ENCODE assay signal across 12 cellular contexts in the genomic region with DNA sequence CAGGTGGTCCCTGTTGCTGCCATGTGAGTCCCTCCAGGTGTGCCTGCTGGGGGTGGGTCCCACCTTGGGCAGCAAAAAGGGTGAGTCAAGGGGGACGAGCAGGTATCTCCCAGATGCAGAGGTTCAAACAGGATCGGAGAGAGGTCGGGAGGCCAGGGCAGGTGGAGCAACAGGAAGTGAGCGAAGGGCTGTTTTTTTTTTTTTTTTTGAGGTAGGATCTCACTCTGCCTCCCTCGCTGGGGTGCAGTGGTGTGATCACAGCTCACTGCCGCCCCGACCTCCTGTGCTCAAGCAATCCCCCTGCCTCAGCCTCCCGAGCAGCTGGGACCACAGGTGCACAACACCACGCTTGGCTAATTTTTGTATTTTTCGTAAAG. TPM values are rescaled to one million over a fixed set of nuclear protein-coding genes. Genes with fewer than 3 reads are reported as not detected.
DNase-seq lines count a peak whose midpoint lies in the region; ATAC-seq, FAIRE-seq and TF ChIP-seq lines count a peak whose summit lies in the region.
"Had no signal": no experiment of that assay in that cellular context is flagged by ENCODE, and none has a peak within 500 bp of the region (broad histone marks: within the 10 kb centered on the region; RNA-seq: fewer than 3 reads in every experiment).

No MANE protein-coding gene starts in this region.

- peaks cover 16% of the 10 kb centered on the region for H3K4me1 ChIP-seq in endothelial cell of umbilical vein (ENCODE audit: control insufficient read depth, extremely low read depth, insufficient read depth, low read length)
- H3K4me1 ChIP-seq: uterus had no signal

- BruUV-seq in endothelial cell of umbilical vein (replicated peaks; lab: Mats Ljungman, UMichigan): no TSS peak

- DNase-seq in activated T-cell treated with anti-CD3 and anti-CD28 coated beads, Interleukin-2, amount 50 U/mL, for 1 hour: peak; percentile 35
- no peak for DNase-seq in activated T-cell treated with anti-CD3 and anti-CD28 coated beads, Interleukin-2, amount 50 U/mL, for 4 hours
- DNase-seq in T-helper 2 cell treated with Interferon-gamma antibody and Interleukin-4, amounts not matched to agents 5 μg/mL and 100 μg/mL, for 36 hours (ENCODE audit: low spot score): no peak
- DNase-seq in endothelial cell of umbilical vein (ENCODE audit: low read depth, low spot score) (no peak), Ammon's horn (ENCODE audit: low spot score) (no peak)
- peak; percentile 31 for DNase-seq in stimulated activated naive CD8-positive, alpha-beta T cell treated with anti-CD3 and anti-CD28 coated beads, Interleukin-15, Interleukin-2, amounts not matched to agents 100 U/mL and 50 U/mL, for 24 hours
- DNase-seq: central memory CD4-positive, alpha-beta T cell had no signal

- no peak overlapping the region for H3K4me3 ChIP-seq in endothelial cell of umbilical vein (replicated peaks in 1 of 3; ENCODE audit: insufficient read depth in 1 of 3, low read depth in 1 of 3, low read length in 3 of 3)
- H3K4me3 ChIP-seq: uterus had no signal

- H3K36me3 Mint-ChIP-seq in activated T-cell treated with anti-CD3 and anti-CD28 coated beads, Interleukin-2, amount 50 U/mL, for 4 hours (ENCODE audit: insufficient read depth): no peaks in the 10 kb centered on the region
- no peaks in the 10 kb centered on the region for H3K36me3 Mint-ChIP-seq in T-helper 2 cell treated with Interferon-gamma antibody and Interleukin-4, amounts not matched to agents 5 μg/mL and 100 μg/mL, for 36 hours (ENCODE audit: low read depth)

- no peaks in the 10 kb centered on the region for H3K9me3 Mint-ChIP-seq in activated T-cell treated with anti-CD3 and anti-CD28 coated beads, Interleukin-2, amount 50 U/mL, for 4 hours
- no peaks in the 10 kb centered on the region for H3K9me3 Mint-ChIP-seq in T-helper 2 cell treated with Interferon-gamma antibody and Interleukin-4, amounts not matched to agents 5 μg/mL and 100 μg/mL, for 36 hours

- TF ChIP-seq CTCF in endothelial cell of umbilical vein (IDR thresholded peaks at IDR 0.05; ENCODE audit: extremely low read depth in 1 of 2, insufficient read depth in 1 of 2, low read depth in 1 of 2, low read length in 2 of 2): no peak

- no peak for TF ChIP-seq POLR2A in endothelial cell of umbilical vein (IDR thresholded peaks at IDR 0.05; ENCODE audit: low read depth, low read length)

- no peaks in the 10 kb centered on the region for H3K27me3 ChIP-seq in endothelial cell of umbilical vein (ENCODE audit: control insufficient read depth in 2 of 2, insufficient read depth in 2 of 2, low read length in 2 of 2)
- H3K27me3 ChIP-seq: uterus had no signal

- no peak for FAIRE-seq in endothelial cell of umbilical vein (lab: Jason Lieb, UNC)

- intact Hi-C loops in endothelial cell of umbilical vein (cut with micrococcal nuclease): loop anchor here (1.0 kb wide), 4 partner anchors 24 to 129 kb away; a partner anchor contains a TSS

- H3K9me3 ChIP-seq in endothelial cell of umbilical vein (replicated peaks; ENCODE audit: control insufficient read depth, insufficient read depth, low read length): no peaks in the 10 kb centered on the region
- H3K9me3 ChIP-seq: uterus had no signal

- CTCF ChIA-PET in endothelial cell of umbilical vein (lab: Charles Lee): interaction anchor here (1.0 to 8.7 kb wide), 14 partner anchors 16 to 128 kb away, joined by 3 to 119 read pairs (median 7); no protein-coding TSS in a partner anchor

- no peak overlapping the region for H3K9ac ChIP-seq in endothelial cell of umbilical vein (replicated peaks; ENCODE audit: extremely low read depth, insufficient read depth, low read length)

- H3K4me2 ChIP-seq in endothelial cell of umbilical vein (ENCODE audit: insufficient read depth, low read length): no peak overlapping the region

- no peak for ATAC-seq in activated T-cell treated with anti-CD3 and anti-CD28 coated beads, Interleukin-2, amount 50 U/mL, for 4 hours
- ATAC-seq in stimulated activated naive CD8-positive, alpha-beta T cell treated with anti-CD3 and anti-CD28 coated beads, Interleukin-15, Interleukin-2, amounts not matched to agents 100 U/mL and 50 U/mL, for 24 hours: no peak
- ATAC-seq in GM19452 (IDR thresholded peaks at IDR 0.05; ENCODE audit: unreplicated experiment) (no peak), GM18520 (IDR thresholded peaks at IDR 0.05; ENCODE audit: unreplicated experiment) (no peak)

- no peaks in the 10 kb centered on the region for H3K27me3 Mint-ChIP-seq in activated T-cell treated with anti-CD3 and anti-CD28 coated beads, Interleukin-2, amount 50 U/mL, for 4 hours (ENCODE audit: low read depth)
- H3K27me3 Mint-ChIP-seq in T-helper 2 cell treated with Interferon-gamma antibody and Interleukin-4, amounts not matched to agents 5 μg/mL and 100 μg/mL, for 36 hours (ENCODE audit: low read depth): peaks cover 6% of the 10 kb centered on the region

- peak overlapping the region; percentile 87 for H3K27ac Mint-ChIP-seq in T-helper 2 cell treated with Interferon-gamma antibody and Interleukin-4, amounts not matched to agents 5 μg/mL and 100 μg/mL, for 36 hours

- POLR2A ChIA-PET in endothelial cell of umbilical vein (lab: Charles Lee): interaction anchor here (0.7 kb wide), 1 partner anchor 79 kb away, joined by 4 read pairs; no protein-coding TSS in a partner anchor

- no peak overlapping the region for H2AFZ ChIP-seq in endothelial cell of umbilical vein (ENCODE audit: low read depth, low read length)

- dilution Hi-C loops in endothelial cell of umbilical vein (cut with MboI; ENCODE audit: extremely low pct_ligation_motif_present, low sequenced_read_pairs): no loop called here

- no peak overlapping the region for H3K4me3 Mint-ChIP-seq in activated T-cell treated with anti-CD3 and anti-CD28 coated beads, Interleukin-2, amount 50 U/mL, for 4 hours
- H3K4me3 Mint-ChIP-seq in T-helper 2 cell treated with Interferon-gamma antibody and Interleukin-4, amounts not matched to agents 5 μg/mL and 100 μg/mL, for 36 hours: peak overlapping the region; percentile 63

- H3K79me2 ChIP-seq in endothelial cell of umbilical vein (ENCODE audit: control insufficient read depth, insufficient read depth, low read length): no peaks in the 10 kb centered on the region

- H3K4me1 Mint-ChIP-seq in activated T-cell treated with anti-CD3 and anti-CD28 coated beads, Interleukin-2, amount 50 U/mL, for 4 hours (ENCODE audit: low read depth): peaks cover 28% of the 10 kb centered on the region
- peaks cover 28% of the 10 kb centered on the region for H3K4me1 Mint-ChIP-seq in T-helper 2 cell treated with Interferon-gamma antibody and Interleukin-4, amounts not matched to agents 5 μg/mL and 100 μg/mL, for 36 hours (ENCODE audit: low read depth)

- no peaks in the 10 kb centered on the region for H3K36me3 ChIP-seq in endothelial cell of umbilical vein (ENCODE audit: control insufficient read depth in 2 of 2, extremely low read depth in 1 of 2, insufficient read depth in 2 of 2, low read length in 2 of 2)
- H3K36me3 ChIP-seq: uterus had no signal

- no peaks in the 10 kb centered on the region for H4K20me1 ChIP-seq in endothelial cell of umbilical vein (replicated peaks; ENCODE audit: control insufficient read depth, extremely low read depth, insufficient read depth, low read length)

- peak overlapping the region; percentile 67 for H3K27ac ChIP-seq in endothelial cell of umbilical vein (ENCODE audit: insufficient read depth, low read depth, low read length)
- H3K27ac ChIP-seq: uterus had no signal

- H3K9me1 ChIP-seq in endothelial cell of umbilical vein (replicated peaks; ENCODE audit: control insufficient read depth, extremely low read depth, insufficient read depth, low read length): no peaks in the 10 kb centered on the region

TF ChIP-seq in endothelial cell of umbilical vein, 7 proteins besides CTCF, POLR2A, EP300 and RAD21:
- TF ChIP-seq EZH2 (IDR thresholded peaks at IDR 0.05; ENCODE audit: borderline replicate concordance, low read depth, low read length, severe bottlenecking) (no peak), JUN (IDR thresholded peaks at IDR 0.05; ENCODE audit: borderline replicate concordance, insufficient read depth, insufficient read length, low read depth) (no peak), POLR2AphosphoS5 (IDR thresholded peaks at IDR 0.05; ENCODE audit: insufficient read depth, low read depth, low read length) (no peak), GATA2 (IDR thresholded peaks at IDR 0.05; ENCODE audit: insufficient read depth, insufficient read length, low read depth, low read length) (no peak), MYC (IDR thresholded peaks at IDR 0.05; ENCODE audit: low read depth, low read length) (no peak), FOS (IDR thresholded peaks at IDR 0.05; ENCODE audit: borderline replicate concordance, insufficient read depth, low read length) (no peak)
- TF ChIP-seq, protein P1, sequence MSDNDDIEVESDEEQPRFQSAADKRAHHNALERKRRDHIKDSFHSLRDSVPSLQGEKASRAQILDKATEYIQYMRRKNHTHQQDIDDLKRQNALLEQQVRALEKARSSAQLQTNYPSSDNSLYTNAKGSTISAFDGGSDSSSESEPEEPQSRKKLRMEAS (IDR thresholded peaks at IDR 0.05; ENCODE audit: insufficient read depth, insufficient read length): no peak

RNA-seq across cellular contexts. Expression of a gene that starts 39.4 kb away (rescaled TPM):
- total RNA-seq in activated T-cell treated with anti-CD3 and anti-CD28 coated beads, Interleukin-2, amount 50 U/mL, for 4 hours: not detected
- total RNA-seq in endothelial cell of umbilical vein: not detected in 2 replicates
- not detected in 2 replicates for polyA plus RNA-seq in endothelial cell of umbilical vein
- not detected in 2 replicates for polyA plus RNA-seq in endothelial cell of umbilical vein (2011; cell fraction: cytosol; rRNA removed)
- polyA plus RNA-seq in endothelial cell of umbilical vein (2011; cell fraction: nucleus; rRNA removed): not detected in 2 replicates
- polyA plus RNA-seq in endothelial cell of umbilical vein (2012): not detected in 2 replicates
- not detected in 2 replicates for polyA minus RNA-seq in endothelial cell of umbilical vein
- polyA minus RNA-seq in endothelial cell of umbilical vein (2011; cell fraction: cytosol; rRNA and poly(A)+ RNA removed): not detected
- polyA minus RNA-seq in endothelial cell of umbilical vein (2011; cell fraction: nucleus; rRNA and poly(A)+ RNA removed): not detected in 2 replicates
- total RNA-seq: LHCN-M2, myocyte, uterus had no signal

RNA-seq across cellular contexts. Expression of a gene that starts 41.1 kb away (rescaled TPM):
- total RNA-seq in activated T-cell treated with anti-CD3 and anti-CD28 coated beads, Interleukin-2, amount 50 U/mL, for 4 hours: under 1 TPM in 2 of 3 donors, not detected in 1; 0.14 to 0.25 TPM
- total RNA-seq in endothelial cell of umbilical vein: not detected in 2 replicates
- polyA plus RNA-seq in endothelial cell of umbilical vein: not detected in 2 replicates
- not detected in 2 replicates for polyA plus RNA-seq in endothelial cell of umbilical vein (2011; cell fraction: cytosol; rRNA removed)
- not detected in 2 replicates for polyA plus RNA-seq in endothelial cell of umbilical vein (2011; cell fraction: nucleus; rRNA removed)
- not detected in 2 replicates for polyA plus RNA-seq in endothelial cell of umbilical vein (2012)
- not detected in 2 replicates for polyA minus RNA-seq in endothelial cell of umbilical vein
- polyA minus RNA-seq in endothelial cell of umbilical vein (2011; cell fraction: cytosol; rRNA and poly(A)+ RNA removed): not detected
- not detected in 2 replicates for polyA minus RNA-seq in endothelial cell of umbilical vein (2011; cell fraction: nucleus; rRNA and poly(A)+ RNA removed)
- total RNA-seq: LHCN-M2, myocyte, uterus had no signal

Comparison
In these comparisons a context has a peak if more than half of its experiments do, and no peak if none do; other contexts are left out.
1. DNase-seq: peak in activated T-cell treated with anti-CD3 and anti-CD28 coated beads, Interleukin-2, amount 50 U/mL, for 1 hour (single experiment) and stimulated activated naive CD8-positive, alpha-beta T cell treated with anti-CD3 and anti-CD28 coated beads, Interleukin-15, Interleukin-2, amounts not matched to agents 100 U/mL and 50 U/mL, for 24 hours (single experiment); none in activated T-cell treated with anti-CD3 and anti-CD28 coated beads, Interleukin-2, amount 50 U/mL, for 4 hours (single experiment), T-helper 2 cell treated with Interferon-gamma antibody and Interleukin-4, amounts not matched to agents 5 μg/mL and 100 μg/mL, for 36 hours (single experiment), endothelial cell of umbilical vein (single experiment) and Ammon's horn (single experiment).